In genomic region chr17:44623070-44623725, GRCh38 we compare ENCODE assay signal across 18 cellular contexts. TPM values are rescaled to one million over a fixed set of nuclear protein-coding genes. Genes with fewer than 3 reads are reported as not detected.
DNase-seq lines count a peak whose midpoint lies in the region; FAIRE-seq and TF ChIP-seq lines count a peak whose summit lies in the region.
"Had no signal": no experiment of that assay in that cellular context is flagged by ENCODE, and none has a peak within 500 bp of the region (broad histone marks: within the 10 kb centered on the region; RNA-seq: fewer than 3 reads in every experiment).

No MANE protein-coding gene starts in this region.

- H2BK5ac ChIP-seq in mesenchymal stem cell (ENCODE audit: low read depth, low read length, poor library complexity, severe bottlenecking) = no peak overlapping the region

- no peak overlapping the region for H3K23ac ChIP-seq in mesenchymal stem cell (ENCODE audit: low read length in 2 of 2)

- no peak overlapping the region for H2BK120ac ChIP-seq in mesenchymal stem cell (ENCODE audit: low read depth, low read length)

- H2AFZ ChIP-seq in mesenchymal stem cell (ENCODE audit: low read depth, low read length) = no peak overlapping the region

- no peak overlapping the region for H2BK15ac ChIP-seq in mesenchymal stem cell (ENCODE audit: low read depth, poor library complexity, severe bottlenecking)

- H3K4me2 ChIP-seq in mesenchymal stem cell (ENCODE audit: low read length, poor library complexity, severe bottlenecking) = no peak overlapping the region

- H3K4me3 ChIP-seq in astrocyte of the cerebellum (ENCODE audit: low read depth, low read length) (no peak overlapping the region), mesenchymal stem cell (ENCODE audit: insufficient read depth in 1 of 2, low read depth in 1 of 2, low read length in 2 of 2) (no peak overlapping the region)
- H3K4me3 ChIP-seq: heart right ventricle had no signal

- no peak overlapping the region for H4K8ac ChIP-seq in mesenchymal stem cell (ENCODE audit: low read length)

- DNase-seq in Caki2 (ENCODE audit: low read depth) (peak; percentile 65), HTR-8/SVneo (ENCODE audit: insufficient read length, low spot score) (no peak), astrocyte of the cerebellum (ENCODE audit: low read depth) (peak; percentile 64), mesenchymal stem cell (no peak), AG08396 (ENCODE audit: low spot score) (no peak), H4 (ENCODE audit: low spot score) (no peak)
- DNase-seq in activated CD8-positive, alpha-beta memory T cell treated with anti-CD3 and anti-CD28 coated beads, Interleukin-2, amount 50 U/mL, for 4 hours = no peak
- DNase-seq: activated CD4-positive, alpha-beta T cell treated with anti-CD3 and anti-CD28 coated beads for 48 hours; activated CD8-positive, alpha-beta memory T cell treated with anti-CD3 and anti-CD28 coated beads, Interleukin-2, amount 50 U/mL, for 48 hours; CD4-positive, CD25-positive, alpha-beta regulatory T cell; EL; heart right ventricle; kidney; NCI-H187 treated with DMSO at 0.1 percent for 48 hours; NCI-H524 treated with DMSO at 0.1 percent for 48 hours; occipital lobe had no signal

- H3K36me3 ChIP-seq in mesenchymal stem cell (ENCODE audit: control insufficient read depth in 1 of 2, insufficient read depth in 2 of 2, low read depth in 1 of 2, low read length in 2 of 2) = no peaks in the 10 kb centered on the region
- H3K36me3 ChIP-seq: heart right ventricle had no signal

- H2BK12ac ChIP-seq in mesenchymal stem cell (ENCODE audit: low read length in 2 of 2) = no peak overlapping the region

- peak; percentile 57 for FAIRE-seq in HTR-8/SVneo (lab: Jason Lieb, UNC)
- FAIRE-seq: kidney had no signal

- H3K27me3 ChIP-seq in mesenchymal stem cell (ENCODE audit: control insufficient read depth in 1 of 2, insufficient read depth in 1 of 2, low read length in 2 of 2) = peaks cover 0 to 15% of the 10 kb centered on the region in 2 experiments

- no peak overlapping the region for H3K9ac ChIP-seq in mesenchymal stem cell (ENCODE audit: low read length)

- H3K4ac ChIP-seq in mesenchymal stem cell (ENCODE audit: low read depth in 1 of 2, low read length in 2 of 2) = no peak overlapping the region

- no peak overlapping the region for H3K27ac ChIP-seq in mesenchymal stem cell (ENCODE audit: low read length, poor library complexity, severe bottlenecking)
- H3K27ac ChIP-seq: heart right ventricle had no signal

- no peak overlapping the region for H3K14ac ChIP-seq in mesenchymal stem cell (ENCODE audit: low read length in 2 of 2)

- H2AK5ac ChIP-seq in mesenchymal stem cell (ENCODE audit: low read length, severe bottlenecking) = peak overlapping the region; percentile 4

- H4K91ac ChIP-seq in mesenchymal stem cell (ENCODE audit: low read length) = no peak overlapping the region

- H3K18ac ChIP-seq in mesenchymal stem cell (ENCODE audit: low read depth in 1 of 2, low read length in 2 of 2) = no peak overlapping the region

- peaks cover 5% of the 10 kb centered on the region for H3K9me3 ChIP-seq in mesenchymal stem cell (ENCODE audit: control insufficient read depth, low read length)
- H3K9me3 ChIP-seq: heart right ventricle had no signal

- H3K79me1 ChIP-seq in mesenchymal stem cell (replicated peaks; ENCODE audit: low read length, poor library complexity, severe bottlenecking) = no peaks in the 10 kb centered on the region

- in situ Hi-C loops in Caki2 (cut with HindIII; ENCODE audit: low pct_unique_long_range_greater_than_20kb, low sequenced_read_pairs) (no loop called here), astrocyte of the cerebellum (cut with HindIII; ENCODE audit: low sequenced_read_pairs) (no loop called here)

- 70% methylated on average over 6 of the region's 6 CpGs for WGBS in mesenchymal stem cell

- no peak for TF ChIP-seq CTCF in astrocyte of the cerebellum (IDR thresholded peaks at IDR 0.05; ENCODE audit: low read depth, low read length, missing control alignments)

- peaks cover 17% of the 10 kb centered on the region for H3K4me1 ChIP-seq in mesenchymal stem cell (ENCODE audit: control insufficient read depth, insufficient read depth, low read depth, low read length)

RNA-seq across cellular contexts. Expression of gene MEIOC, which starts 33.1 kb away (rescaled TPM):
- 1.9 and 2.2 TPM in 2 replicates for total RNA-seq in Caki2 (2014; rRNA removed; shearing (Covaris generic); ENCODE audit: low replicate concordance)
- polyA plus RNA-seq in mesenchymal stem cell (2013, experiment 1 of 2) = 0.15 TPM
- polyA plus RNA-seq in mesenchymal stem cell (2013, experiment 2 of 2) = 0.11 TPM
- 13.7 and 16.4 TPM in 2 replicates for total RNA-seq in H4 (2014; rRNA removed; shearing (Covaris generic))
- total RNA-seq: CD4-positive, CD25-positive, alpha-beta regulatory T cell; dermis microvascular lymphatic vessel endothelial cell; mucosa of gallbladder had no signal

Comparison
In these comparisons a context has a peak if more than half of its experiments do, and no peak if none do; other contexts are left out.
1. DNase-seq: peak in Caki2 (single experiment) and astrocyte of the cerebellum (single experiment); none in HTR-8/SVneo (single experiment), mesenchymal stem cell (single experiment), activated CD8-positive, alpha-beta memory T cell treated with anti-CD3 and anti-CD28 coated beads, Interleukin-2, amount 50 U/mL, for 4 hours (single experiment), AG08396 (single experiment) and H4 (single experiment).